16 cellular contexts compared by ENCODE assay signal in genomic region chr12:99393763-99394162, GRCh38.
DNase-seq lines count a peak whose midpoint lies in the region; ATAC-seq, FAIRE-seq and TF ChIP-seq lines count a peak whose summit lies in the region.
"Had no signal": no experiment of that assay in that cellular context is flagged by ENCODE, and none has a peak within 500 bp of the region (broad histone marks: within the 10 kb centered on the region; RNA-seq: fewer than 3 reads in every experiment).

No MANE protein-coding gene starts in this region.

- peaks cover 80% of the 10 kb centered on the region for H3K4me1 ChIP-seq in BLaER1
- H3K4me1 ChIP-seq: esophagus squamous epithelium, heart right ventricle, pancreas had no signal

- peak overlapping the region; percentile 12 for H3K9ac ChIP-seq in BLaER1
- H3K9ac ChIP-seq: SK-N-SH had no signal

- peaks cover 37% of the 10 kb centered on the region for H3K36me3 ChIP-seq in BLaER1
- H3K36me3 ChIP-seq: esophagus squamous epithelium, heart right ventricle, pancreas, WERI-Rb-1 had no signal

- no peak overlapping the region for H3K4me3 ChIP-seq in BLaER1
- H3K4me3 ChIP-seq: esophagus squamous epithelium, heart right ventricle, pancreas, smooth muscle cell had no signal

- H3K27ac ChIP-seq in BLaER1, result peak overlapping the region; percentile 65
- H3K27ac ChIP-seq: esophagus squamous epithelium, heart right ventricle, pancreas, WERI-Rb-1 had no signal

- H4K20me1 ChIP-seq in BLaER1, result no peaks in the 10 kb centered on the region

- TF ChIP-seq POLR2A in GM12891 (IDR thresholded peaks at IDR 0.05; ENCODE audit: low read depth, low read length), result no peak

- H3K27me3 ChIP-seq in BLaER1, result no peaks in the 10 kb centered on the region
- H3K27me3 ChIP-seq: esophagus squamous epithelium, heart right ventricle, pancreas had no signal

- ATAC-seq in GM19372 (IDR thresholded peaks at IDR 0.05; ENCODE audit: low read depth, unreplicated experiment) (peak; percentile 70), HG02642 (IDR thresholded peaks at IDR 0.05; ENCODE audit: poor library complexity, unreplicated experiment) (peak; percentile 66), HG03378 (IDR thresholded peaks at IDR 0.05; ENCODE audit: unreplicated experiment) (peak; percentile 88)
- ATAC-seq: heart right ventricle, pancreas had no signal

- H3K4me2 ChIP-seq in BLaER1, result peak overlapping the region; percentile 56
- H3K4me2 ChIP-seq: SK-N-SH, smooth muscle cell had no signal

- DNase-seq in GM12891 (ENCODE audit: insufficient read length, low spot score) (no peak), DMS153 (lab: John Stamatoyannopoulos, UW) (no peak), NCI-H748 (lab: John Stamatoyannopoulos, UW; ENCODE audit: unreplicated experiment) (no peak)
- no peak for DNase-seq in stimulated activated CD4-positive, alpha-beta T cell treated with anti-CD3 and anti-CD28 coated beads, Interleukin-2, amount 100 ng/mL, for 48 hours
- DNase-seq: dermis blood vessel endothelial cell, esophagus squamous epithelium, heart right ventricle, pancreas, SK-N-SH, WERI-Rb-1 had no signal

- peaks cover 4% of the 10 kb centered on the region; the same call in 1 of the 2 replicates for H3K9me3 ChIP-seq in BLaER1
- H3K9me3 ChIP-seq: pancreas, SK-N-SH had no signal

- no peak for FAIRE-seq in GM12891 (lab: Jason Lieb, UNC)
- FAIRE-seq: A204.1, pancreas had no signal

TF ChIP-seq in GM12891, 5 proteins besides CTCF, POLR2A, EP300 and RAD21:
- no peak for TF ChIP-seq POU2F2 (IDR thresholded peaks at IDR 0.05; ENCODE audit: low read depth, low read length)
- TF ChIP-seq SPI1 (IDR thresholded peaks at IDR 0.05; ENCODE audit: low read depth, low read length), result no peak
- no peak for TF ChIP-seq TAF1 (IDR thresholded peaks at IDR 0.05; ENCODE audit: low read depth, low read length)
- no peak for TF ChIP-seq POLR2AphosphoS5 (IDR thresholded peaks at IDR 0.05; ENCODE audit: low read depth, low read length)
- TF ChIP-seq PAX5 (IDR thresholded peaks at IDR 0.05; ENCODE audit: insufficient read depth, low read length, severe bottlenecking), result no peak
